In the genomic region with DNA sequence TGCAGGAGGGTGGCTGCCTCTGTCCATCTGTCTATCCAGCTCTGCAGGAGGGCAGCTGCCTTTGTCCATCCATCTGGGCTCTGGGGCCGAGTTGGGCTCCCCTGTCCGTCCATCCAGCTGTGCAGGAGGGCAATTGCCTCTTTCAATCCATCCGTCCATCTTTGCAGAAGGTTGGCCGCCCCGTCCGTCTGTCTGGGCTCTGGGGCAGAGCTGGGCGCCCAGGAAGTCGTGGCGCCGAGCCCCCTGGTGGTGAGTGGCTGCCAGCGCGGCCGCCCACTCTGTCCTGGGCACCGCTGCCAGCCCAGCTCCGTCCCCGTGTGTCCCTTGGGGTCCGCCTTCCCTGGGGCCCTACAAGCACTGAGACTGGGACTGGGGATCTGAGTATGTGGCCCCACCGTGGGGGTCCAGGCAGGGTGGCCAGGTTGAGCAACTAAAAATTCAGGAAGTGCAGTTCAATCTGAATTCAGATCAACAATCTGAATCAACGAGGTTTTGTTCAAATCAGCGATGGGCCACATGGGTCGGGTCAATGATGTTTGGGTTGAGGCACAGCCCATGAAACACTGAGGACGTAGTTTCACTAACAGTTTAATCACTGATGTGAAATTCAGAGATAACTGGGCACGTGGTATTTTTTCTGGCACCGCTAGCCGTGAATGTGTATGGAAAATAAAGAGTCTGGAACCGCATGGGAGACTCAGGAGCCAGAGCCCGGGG, we compare ENCODE assay signal across 9 cellular contexts.
DNase-seq lines count a peak whose midpoint lies in the region; ATAC-seq and TF ChIP-seq lines count a peak whose summit lies in the region.
"Had no signal": no experiment of that assay in that cellular context is flagged by ENCODE, and none has a peak within 500 bp of the region (broad histone marks: within the 10 kb centered on the region; RNA-seq: fewer than 3 reads in every experiment).

No MANE protein-coding gene starts in this region.

- H3K9me2 ChIP-seq in PC-3 (replicated peaks; ENCODE audit: low read length), result no peaks in the 10 kb centered on the region

- no peaks in the 10 kb centered on the region for H3K9me3 ChIP-seq in PC-3 (ENCODE audit: low read length)
- no peaks in the 10 kb centered on the region for H3K9me3 ChIP-seq in prostate gland

- H3K4me1 Mint-ChIP-seq in activated naive CD8-positive, alpha-beta T cell treated with anti-CD3 and anti-CD28 coated beads for 36 hours, result no peaks in the 10 kb centered on the region

- POLR2A ChIA-PET in PC-3 (lab: Charles Lee; ENCODE audit: unreplicated experiment), result no interaction called here

- no peaks in the 10 kb centered on the region for H3K79me2 ChIP-seq in PC-3 (ENCODE audit: low read length)

- TF ChIP-seq CTCF in PC-3 (conservative IDR thresholded peaks at IDR 0.05; ENCODE audit: low read depth, low read length) (peak; percentile 92), prostate gland (IDR thresholded peaks at IDR 0.05) (peak; percentile 53 to 85 (median 67))

- TF ChIP-seq POLR2A in prostate gland (IDR thresholded peaks at IDR 0.05), result no peak

- no peaks in the 10 kb centered on the region for H3K27me3 Mint-ChIP-seq in activated naive CD8-positive, alpha-beta T cell treated with anti-CD3 and anti-CD28 coated beads for 36 hours

- H3K27ac ChIP-seq in PC-3 (ENCODE audit: low read length) (no peak overlapping the region), prostate gland (no peak overlapping the region)
- H3K27ac ChIP-seq: skin epidermis had no signal

- H3K4me3 ChIP-seq in PC-3 (ENCODE audit: low read length), result no peak overlapping the region
- no peak overlapping the region for H3K4me3 ChIP-seq in prostate gland
- H3K4me3 ChIP-seq: skin epidermis had no signal

- H3K4me3 Mint-ChIP-seq in activated naive CD8-positive, alpha-beta T cell treated with anti-CD3 and anti-CD28 coated beads for 36 hours, result no peak overlapping the region

- H3K36me3 Mint-ChIP-seq in activated naive CD8-positive, alpha-beta T cell treated with anti-CD3 and anti-CD28 coated beads for 36 hours, result no peaks in the 10 kb centered on the region

- no peaks in the 10 kb centered on the region for H4K20me1 ChIP-seq in PC-3 (ENCODE audit: low read length)

- H3K9me3 Mint-ChIP-seq in activated naive CD8-positive, alpha-beta T cell treated with anti-CD3 and anti-CD28 coated beads for 36 hours, result no peaks in the 10 kb centered on the region

- H3K4me2 ChIP-seq in PC-3 (ENCODE audit: low read length), result no peak overlapping the region

- no peaks in the 10 kb centered on the region for H3F3A ChIP-seq in PC-3 (ENCODE audit: low read length, unreplicated experiment)

- no peak overlapping the region for H3K27ac Mint-ChIP-seq in activated naive CD8-positive, alpha-beta T cell treated with anti-CD3 and anti-CD28 coated beads for 36 hours

- no peak overlapping the region for H3K9ac ChIP-seq in PC-3 (ENCODE audit: low read length)

- H3K4me1 ChIP-seq in PC-3 (ENCODE audit: insufficient read depth, low read length) (no peaks in the 10 kb centered on the region), prostate gland (replicated peaks) (no peaks in the 10 kb centered on the region)

- CTCF ChIA-PET in PC-3 (lab: Charles Lee), result interaction anchor here (0.9 kb wide), 1 partner anchor 11 kb away, joined by 3 read pairs; no protein-coding TSS in a partner anchor

- 38% methylated on average over 27 of the region's 27 CpGs for WGBS in prostate gland

- ATAC-seq in PC-3 (peak; percentile 80), GM18502 (IDR thresholded peaks at IDR 0.05; ENCODE audit: poor library complexity, unreplicated experiment) (no peak)

- peak; percentile 42 for DNase-seq in Daoy (ENCODE audit: low read depth)
- peak; percentile 43 for DNase-seq in PC-3
- peak; percentile 28 for DNase-seq in activated naive CD8-positive, alpha-beta T cell treated with anti-CD3 and anti-CD28 coated beads for 36 hours
- DNase-seq in prostate gland (ENCODE audit: low spot score), result no peak
- DNase-seq in DMS153 (lab: John Stamatoyannopoulos, UW), result no peak
- DNase-seq in HPDE6-E6E7 (ENCODE audit: extremely low spot score), result no peak
- no peak for DNase-seq in NCI-H2227 (lab: John Stamatoyannopoulos, UW; ENCODE audit: unreplicated experiment)

- H2AFZ ChIP-seq in PC-3 (ENCODE audit: low read length), result no peak overlapping the region

- H3K27me3 ChIP-seq in PC-3 (ENCODE audit: low read length) (peaks cover 97% of the 10 kb centered on the region), prostate gland (replicated peaks; ENCODE audit: insufficient read depth) (peaks cover 15% of the 10 kb centered on the region)

- intact Hi-C loops in PC-3 (cut with micrococcal nuclease), result loop anchor here (2.0 kb wide), 1 partner anchor 45 kb away; no protein-coding TSS in a partner anchor
- intact Hi-C loops in prostate gland (cut with DNase I), result no loop called here

- H3K36me3 ChIP-seq in PC-3 (ENCODE audit: low read depth, low read length), result no peaks in the 10 kb centered on the region
- H3K36me3 ChIP-seq in prostate gland, result no peaks in the 10 kb centered on the region

- BruUV-seq in PC-3 (replicated peaks; lab: Mats Ljungman, UMichigan), result no TSS peak

Comparison
In these comparisons a context has a peak if more than half of its experiments do, and no peak if none do; other contexts are left out.
1. DNase-seq: peak in Daoy (single experiment), PC-3 (single experiment) and activated naive CD8-positive, alpha-beta T cell treated with anti-CD3 and anti-CD28 coated beads for 36 hours (single experiment); none in prostate gland (single experiment), DMS153 (single experiment), HPDE6-E6E7 (single experiment) and NCI-H2227 (single experiment).